ENCODE assay signal across 1 cellular context in the genomic region with DNA sequence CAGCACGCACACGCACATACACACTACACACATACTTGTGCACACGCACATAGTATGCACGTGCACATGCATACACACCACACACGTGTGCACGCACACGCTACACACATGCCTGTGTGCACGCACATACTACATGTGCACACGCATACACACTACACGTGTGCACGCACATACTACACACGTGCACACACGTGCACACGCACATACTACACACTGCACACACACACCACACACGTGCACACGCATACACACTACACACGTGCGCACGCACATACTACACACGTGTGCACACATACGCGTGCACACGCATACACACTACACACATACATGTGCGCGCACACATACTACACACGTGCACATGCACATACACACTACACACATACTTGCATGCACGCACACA.
TF ChIP-seq lines count a peak whose summit lies in the region.

No MANE protein-coding gene starts in this region.

TF ChIP-seq in WTC11, 78 proteins besides CTCF, POLR2A, EP300 and RAD21 (continued from another document):
- TF ChIP-seq, protein P1, sequence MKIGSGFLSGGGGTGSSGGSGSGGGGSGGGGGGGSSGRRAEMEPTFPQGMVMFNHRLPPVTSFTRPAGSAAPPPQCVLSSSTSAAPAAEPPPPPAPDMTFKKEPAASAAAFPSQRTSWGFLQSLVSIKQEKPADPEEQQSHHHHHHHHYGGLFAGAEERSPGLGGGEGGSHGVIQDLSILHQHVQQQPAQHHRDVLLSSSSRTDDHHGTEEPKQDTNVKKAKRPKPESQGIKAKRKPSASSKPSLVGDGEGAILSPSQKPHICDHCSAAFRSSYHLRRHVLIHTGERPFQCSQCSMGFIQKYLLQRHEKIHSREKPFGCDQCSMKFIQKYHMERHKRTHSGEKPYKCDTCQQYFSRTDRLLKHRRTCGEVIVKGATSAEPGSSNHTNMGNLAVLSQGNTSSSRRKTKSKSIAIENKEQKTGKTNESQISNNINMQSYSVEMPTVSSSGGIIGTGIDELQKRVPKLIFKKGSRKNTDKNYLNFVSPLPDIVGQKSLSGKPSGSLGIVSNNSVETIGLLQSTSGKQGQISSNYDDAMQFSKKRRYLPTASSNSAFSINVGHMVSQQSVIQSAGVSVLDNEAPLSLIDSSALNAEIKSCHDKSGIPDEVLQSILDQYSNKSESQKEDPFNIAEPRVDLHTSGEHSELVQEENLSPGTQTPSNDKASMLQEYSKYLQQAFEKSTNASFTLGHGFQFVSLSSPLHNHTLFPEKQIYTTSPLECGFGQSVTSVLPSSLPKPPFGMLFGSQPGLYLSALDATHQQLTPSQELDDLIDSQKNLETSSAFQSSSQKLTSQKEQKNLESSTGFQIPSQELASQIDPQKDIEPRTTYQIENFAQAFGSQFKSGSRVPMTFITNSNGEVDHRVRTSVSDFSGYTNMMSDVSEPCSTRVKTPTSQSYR (CRISPR knock-in tag; IDR thresholded peaks at IDR 0.05): no peak
- TF ChIP-seq, protein P2, sequence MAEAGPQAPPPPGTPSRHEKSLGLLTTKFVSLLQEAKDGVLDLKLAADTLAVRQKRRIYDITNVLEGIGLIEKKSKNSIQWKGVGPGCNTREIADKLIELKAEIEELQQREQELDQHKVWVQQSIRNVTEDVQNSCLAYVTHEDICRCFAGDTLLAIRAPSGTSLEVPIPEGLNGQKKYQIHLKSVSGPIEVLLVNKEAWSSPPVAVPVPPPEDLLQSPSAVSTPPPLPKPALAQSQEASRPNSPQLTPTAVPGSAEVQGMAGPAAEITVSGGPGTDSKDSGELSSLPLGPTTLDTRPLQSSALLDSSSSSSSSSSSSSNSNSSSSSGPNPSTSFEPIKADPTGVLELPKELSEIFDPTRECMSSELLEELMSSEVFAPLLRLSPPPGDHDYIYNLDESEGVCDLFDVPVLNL (CRISPR knock-in tag; IDR thresholded peaks at IDR 0.05; ENCODE audit: borderline replicate concordance, low read depth): no peak
- TF ChIP-seq, protein P3, sequence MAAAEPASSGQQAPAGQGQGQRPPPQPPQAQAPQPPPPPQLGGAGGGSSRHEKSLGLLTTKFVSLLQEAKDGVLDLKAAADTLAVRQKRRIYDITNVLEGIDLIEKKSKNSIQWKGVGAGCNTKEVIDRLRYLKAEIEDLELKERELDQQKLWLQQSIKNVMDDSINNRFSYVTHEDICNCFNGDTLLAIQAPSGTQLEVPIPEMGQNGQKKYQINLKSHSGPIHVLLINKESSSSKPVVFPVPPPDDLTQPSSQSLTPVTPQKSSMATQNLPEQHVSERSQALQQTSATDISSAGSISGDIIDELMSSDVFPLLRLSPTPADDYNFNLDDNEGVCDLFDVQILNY (CRISPR knock-in tag; IDR thresholded peaks at IDR 0.05): no peak
